ENCODE assay signal across 8 cellular contexts in the genomic region with DNA sequence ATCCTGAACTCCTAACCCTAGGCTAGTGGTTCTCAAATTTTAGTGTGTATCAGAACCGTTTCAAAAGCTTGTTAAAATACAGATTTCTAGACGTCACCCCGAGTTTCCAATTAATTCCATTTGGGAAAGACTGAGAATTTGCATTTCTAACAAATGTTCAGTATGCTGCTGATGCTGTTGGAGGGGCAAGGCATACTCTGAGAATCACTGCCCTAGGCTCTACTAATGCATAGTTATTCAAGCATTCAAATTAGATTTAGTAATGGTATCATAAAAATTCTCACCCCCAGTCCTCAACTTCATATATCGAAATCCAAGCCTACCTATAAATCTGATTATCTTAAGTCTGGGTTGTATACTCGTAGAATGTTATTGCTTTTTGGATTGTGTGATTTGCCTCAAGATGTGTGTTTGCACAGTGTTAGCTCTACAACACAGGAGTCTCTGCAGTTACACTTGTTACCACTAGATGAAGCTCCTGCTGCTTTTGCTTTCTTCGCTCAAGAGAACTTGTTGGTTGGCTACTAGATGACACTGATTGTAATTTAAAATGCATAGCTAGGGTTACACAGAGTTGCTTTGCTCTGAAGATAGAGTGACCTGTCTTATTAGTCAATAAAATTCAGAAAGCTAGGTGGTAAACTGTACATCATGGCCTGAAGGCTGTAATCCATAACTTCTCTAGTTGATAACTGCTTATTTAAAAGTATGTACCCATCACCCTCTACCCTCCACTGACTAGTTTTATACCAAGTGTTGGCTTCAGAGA. TPM values are rescaled to one million over a fixed set of nuclear protein-coding genes. Genes with fewer than 3 reads are reported as not detected.
DNase-seq lines count a peak whose midpoint lies in the region; ATAC-seq and TF ChIP-seq lines count a peak whose summit lies in the region.

No MANE protein-coding gene starts in this region.

- H3K4me3 Mint-ChIP-seq in natural killer cell treated with Interleukin-12 subunit alpha and Interleukin-12 subunit beta and Interleukin-15 and Interleukin-18, amount 100 ng/mL, for 72 hours, result peak overlapping the region; percentile 90

- no peaks in the 10 kb centered on the region for H3K9me3 Mint-ChIP-seq in natural killer cell treated with Interleukin-12 subunit alpha and Interleukin-12 subunit beta and Interleukin-15 and Interleukin-18, amount 100 ng/mL, for 72 hours

- H3K4me1 ChIP-seq in HCT116 (ENCODE audit: control insufficient read depth in 1 of 2, insufficient read depth in 2 of 2, low read length in 2 of 2) (no peaks in the 10 kb centered on the region), SK-N-SH (ENCODE audit: control insufficient read depth in 1 of 2, insufficient read depth in 2 of 2, low read depth in 1 of 2, low read length in 1 of 2) (no peaks in the 10 kb centered on the region)

- in situ Hi-C loops in ACHN (cut with HindIII; ENCODE audit: low pct_ligation_motif_present, low pct_unique_long_range_greater_than_20kb, low sequenced_read_pairs), result no loop called here

- TF ChIP-seq CTCF in GM12864 (IDR thresholded peaks at IDR 0.05; ENCODE audit: low read depth, low read length, missing control alignments) (peak; percentile 99), HCT116 (IDR thresholded peaks at IDR 0.05 in 2 of 3, conservative IDR thresholded peaks at IDR 0.05 in 1 of 3; ENCODE audit: borderline replicate concordance in 1 of 3, insufficient read depth in 1 of 3, low read depth in 2 of 3, low read length in 2 of 3) (peak; percentile 76 to 95 (median 92)), LNCaP clone FGC (IDR thresholded peaks at IDR 0.05; ENCODE audit: control insufficient read depth, extremely low read depth, insufficient read depth) (peak; percentile 99), SK-N-SH (IDR thresholded peaks at IDR 0.05) (peak; percentile 91)

- H3K4me3 ChIP-seq in GM12864 (ENCODE audit: low read depth, low read length), result no peak overlapping the region
- no peak overlapping the region for H3K4me3 ChIP-seq in HCT116 (replicated peaks in 1 of 2; ENCODE audit: low read depth in 1 of 2, low read length in 2 of 2)
- H3K4me3 ChIP-seq in LNCaP clone FGC (ENCODE audit: low read depth, low read length), result no peak overlapping the region
- H3K4me3 ChIP-seq in SK-N-SH (ENCODE audit: low read depth in 2 of 2, low read length in 1 of 2), result no peak overlapping the region; a peak in 1 of 4 replicates

- CTCF ChIA-PET in HCT116 (lab: Charles Lee) (interaction anchor here (0.6 to 2.4 kb wide), 17 partner anchors 8 to 312 kb away, joined by 3 to 35 read pairs (median 4); partner anchors contain the start of genes LIX1 and LNPEP), SK-N-SH (lab: Yijun Ruan, JAX) (interaction anchor here (0.6 to 9.4 kb wide), 39 partner anchors 9 to 302 kb away, joined by 3 to 80 read pairs (median 4); partner anchors contain the start of genes ERAP1, LIX1 and LNPEP)

- DNase-seq in ACHN (peak; percentile 66), GM12864 (ENCODE audit: low read depth) (peak; percentile 55), HCT116 (ENCODE audit: low read depth, low spot score) (peak; percentile 57), LNCaP clone FGC (ENCODE audit: low read depth) (peak; percentile 72), SK-N-SH (peak; percentile 32), erythroblast (lab: John Stamatoyannopoulos, UW) (peak; percentile 61 to 63)
- DNase-seq in natural killer cell treated with Interleukin-12 subunit alpha and Interleukin-12 subunit beta and Interleukin-15 and Interleukin-18, amount 100 ng/mL, for 72 hours (ENCODE audit: low spot score), result no peak
- no peak for DNase-seq in stimulated activated CD4-positive, alpha-beta T cell treated with anti-CD3 and anti-CD28 coated beads, Interleukin-1b, Interleukin-23, amount 100 ng/mL, for 48 hours

- H3K9ac ChIP-seq in HCT116 (ENCODE audit: low read length) (no peak overlapping the region), SK-N-SH (no peak overlapping the region)

- H3K27ac Mint-ChIP-seq in natural killer cell treated with Interleukin-12 subunit alpha and Interleukin-12 subunit beta and Interleukin-15 and Interleukin-18, amount 100 ng/mL, for 72 hours, result peak overlapping the region; percentile 98

- no peaks in the 10 kb centered on the region for H4K20me1 ChIP-seq in HCT116 (ENCODE audit: insufficient read depth)
- H4K20me1 ChIP-seq in SK-N-SH (ENCODE audit: insufficient read depth), result no peaks in the 10 kb centered on the region

- TF ChIP-seq EP300 in SK-N-SH (IDR thresholded peaks at IDR 0.05; ENCODE audit: borderline replicate concordance in 1 of 2, low read depth in 1 of 2, low read length in 1 of 2), result no peak

- no peaks in the 10 kb centered on the region for H3F3A ChIP-seq in SK-N-SH (replicated peaks; ENCODE audit: insufficient read depth)

- H3K36me3 Mint-ChIP-seq in natural killer cell treated with Interleukin-12 subunit alpha and Interleukin-12 subunit beta and Interleukin-15 and Interleukin-18, amount 100 ng/mL, for 72 hours, result peaks cover 6% of the 10 kb centered on the region

- 51% methylated on average over 6 of the region's 6 CpGs for WGBS in SK-N-SH (ENCODE audit: low lambda C conversion rate)

- ATAC-seq in HCT116, result peak; percentile 97
- peak; percentile 64 to 72 for ATAC-seq in natural killer cell treated with Interleukin-12 subunit alpha and Interleukin-12 subunit beta and Interleukin-15 and Interleukin-18, amount 100 ng/mL, for 72 hours

- POLR2A ChIA-PET in HCT116 (lab: Charles Lee) (interaction anchor here (1.2 kb wide), 1 partner anchor 9 kb away, joined by 4 read pairs; no protein-coding TSS in a partner anchor), SK-N-SH (lab: Yijun Ruan, JAX) (interaction anchor here (0.7 kb wide), 1 partner anchor 67 kb away, joined by 3 read pairs; the partner anchor contains the start of gene LNPEP)

- peak; percentile 91 for TF ChIP-seq RAD21 in HCT116 (IDR thresholded peaks at IDR 0.05; ENCODE audit: low read depth)
- TF ChIP-seq RAD21 in SK-N-SH (IDR thresholded peaks at IDR 0.05; ENCODE audit: low read length), result peak; percentile 88

- H3K9me3 ChIP-seq in HCT116 (ENCODE audit: control insufficient read depth in 1 of 2, insufficient read depth in 1 of 2, low read depth in 1 of 2, low read length in 2 of 2), result no peaks in the 10 kb centered on the region
- H3K9me3 ChIP-seq in SK-N-SH, result no peaks in the 10 kb centered on the region

- no TSS peak for BruUV-seq in HCT116 (replicated peaks; lab: Mats Ljungman, UMichigan)

- H3K27me3 Mint-ChIP-seq in natural killer cell treated with Interleukin-12 subunit alpha and Interleukin-12 subunit beta and Interleukin-15 and Interleukin-18, amount 100 ng/mL, for 72 hours, result no peaks in the 10 kb centered on the region

- no peaks in the 10 kb centered on the region for H3K36me3 ChIP-seq in HCT116 (ENCODE audit: control insufficient read depth in 1 of 2, insufficient read depth in 2 of 2, low read length in 2 of 2)
- H3K36me3 ChIP-seq in SK-N-SH (replicated peaks in 1 of 2; ENCODE audit: control insufficient read depth in 1 of 2, insufficient read depth in 2 of 2, low read length in 1 of 2), result no peaks in the 10 kb centered on the region

- H3K4me1 Mint-ChIP-seq in natural killer cell treated with Interleukin-12 subunit alpha and Interleukin-12 subunit beta and Interleukin-15 and Interleukin-18, amount 100 ng/mL, for 72 hours (ENCODE audit: low read depth in 2 of 2), result peaks cover 39 to 53% of the 10 kb centered on the region in 2 donors

- intact Hi-C loops in HCT116 (cut with micrococcal nuclease), result loop anchor here (1.0 to 5.0 kb wide), 5 partner anchors 67 to 294 kb away; partner anchors contain the start of gene LIX1

- no peak overlapping the region for H3K27ac ChIP-seq in HCT116 (ENCODE audit: low read depth, low read length)
- no peak overlapping the region for H3K27ac ChIP-seq in SK-N-SH (ENCODE audit: low read depth in 2 of 2, low read length in 1 of 2)

- RAD21 ChIA-PET in HCT116 (lab: Charles Lee; ENCODE audit: low non-redundant PET in 1 of 2, low total read pairs in 2 of 2, uncharacterized antibody in 2 of 2, unreplicated experiment in 2 of 2), result interaction anchor here (0.5 to 1.6 kb wide), 13 partner anchors 11 to 293 kb away, joined by 3 to 9 read pairs (median 3); partner anchors contain the start of gene LIX1 (in 2 of the 2)

- H3K27me3 ChIP-seq in HCT116 (ENCODE audit: insufficient read depth, low read length) (no peaks in the 10 kb centered on the region), SK-N-SH (ENCODE audit: insufficient read depth) (no peaks in the 10 kb centered on the region)

- H3K9me2 ChIP-seq in HCT116 (ENCODE audit: insufficient read depth), result no peaks in the 10 kb centered on the region
- no peaks in the 10 kb centered on the region for H3K9me2 ChIP-seq in SK-N-SH

- H3K79me2 ChIP-seq in HCT116 (ENCODE audit: insufficient read depth, low read length) (no peaks in the 10 kb centered on the region), SK-N-SH (ENCODE audit: insufficient read depth) (no peaks in the 10 kb centered on the region)

- peak overlapping the region; percentile 28 for H2AFZ ChIP-seq in HCT116 (ENCODE audit: low read depth, low read length, poor library complexity, severe bottlenecking)
- no peak overlapping the region for H2AFZ ChIP-seq in SK-N-SH (ENCODE audit: low read depth)

- no peak overlapping the region for H3K4me2 ChIP-seq in HCT116 (ENCODE audit: low read length)
- no peak overlapping the region for H3K4me2 ChIP-seq in SK-N-SH

- no peak for TF ChIP-seq POLR2A in HCT116 (IDR thresholded peaks at IDR 0.05; ENCODE audit: borderline replicate concordance, extremely low read depth, insufficient read depth, insufficient read length)
- no peak for TF ChIP-seq POLR2A in erythroblast (IDR thresholded peaks at IDR 0.05; ENCODE audit: low read length)

TF ChIP-seq in HCT116, 20 proteins besides CTCF, POLR2A, EP300 and RAD21 (continues in another document):
- TF ChIP-seq EGR1 (IDR thresholded peaks at IDR 0.05; ENCODE audit: low read depth) (no peak), SP1 (IDR thresholded peaks at IDR 0.05; ENCODE audit: low read depth) (no peak), ZNF274 (IDR thresholded peaks at IDR 0.05; ENCODE audit: low read depth, low read length) (no peak), FOSL1 (IDR thresholded peaks at IDR 0.05; ENCODE audit: low read depth) (no peak), ZFX (IDR thresholded peaks at IDR 0.05) (no peak), SIN3A (IDR thresholded peaks at IDR 0.05; ENCODE audit: low read depth) (no peak)

TF ChIP-seq in SK-N-SH, 30 proteins besides CTCF, POLR2A, EP300 and RAD21:
- no peak for TF ChIP-seq TAF1 (IDR thresholded peaks at IDR 0.05; ENCODE audit: borderline replicate concordance, low read depth, low read length)
- TF ChIP-seq SMC3 (IDR thresholded peaks at IDR 0.05; ENCODE audit: low read depth, low read length), result peak; percentile 92

RNA-seq across cellular contexts. Expression of gene ERAP2, which starts 7.5 kb away (rescaled TPM):
- 2.2 TPM for total RNA-seq in HCT116 (2021; ENCODE audit: unreplicated experiment)
- 0.42 and 0.87 TPM in 2 replicates for polyA plus RNA-seq in HCT116 (2012)
- 13.2 and 14.3 TPM in 2 replicates for polyA plus RNA-seq in SK-N-SH (2012; rRNA removed)
- 14.4 and 15.5 TPM in 2 replicates for polyA plus RNA-seq in SK-N-SH (2012; cell fraction: cytosol; rRNA removed)
- polyA plus RNA-seq in SK-N-SH (2012; cell fraction: nucleus; rRNA removed), result 6.2 and 10.5 TPM in 2 replicates
- total RNA-seq in natural killer cell treated with Interleukin-12 subunit alpha and Interleukin-12 subunit beta and Interleukin-15 and Interleukin-18, amount 100 ng/mL, for 72 hours, result 100 to 1,000 TPM; 103 to 301 TPM

Comparison
In these comparisons a context has a peak if more than half of its experiments do, and no peak if none do; other contexts are left out.
1. DNase-seq: peak in ACHN (single experiment), GM12864 (single experiment), HCT116 (single experiment), LNCaP clone FGC (single experiment), SK-N-SH (single experiment) and erythroblast (2 of 2); none in natural killer cell treated with Interleukin-12 subunit alpha and Interleukin-12 subunit beta and Interleukin-15 and Interleukin-18, amount 100 ng/mL, for 72 hours (single experiment) and stimulated activated CD4-positive, alpha-beta T cell treated with anti-CD3 and anti-CD28 coated beads, Interleukin-1b, Interleukin-23, amount 100 ng/mL, for 48 hours (single experiment).
2. RNA of gene ERAP2, which starts 7.5 kb away (total RNA-seq): 103 to 301 TPM in natural killer cell treated with Interleukin-12 subunit alpha and Interleukin-12 subunit beta and Interleukin-15 and Interleukin-18, amount 100 ng/mL, for 72 hours; 2.2 TPM in HCT116 (single experiment); every median in the first group is over 10 times any median in the second.
3. Peak in every context shown above with its lines, with median percentiles within 50 percentile points of each other: CTCF ChIP-seq.